ENCODE assay signal across 14 cellular contexts in genomic region chr7:138542183-138542582, GRCh38.
DNase-seq lines count a peak whose midpoint lies in the region; ATAC-seq and TF ChIP-seq lines count a peak whose summit lies in the region.
"Had no signal": no experiment of that assay in that cellular context is flagged by ENCODE, and none has a peak within 500 bp of the region (broad histone marks: within the 10 kb centered on the region; RNA-seq: fewer than 3 reads in every experiment).

No MANE protein-coding gene starts in this region.

- peak; percentile 76 for DNase-seq in GM12865 (ENCODE audit: low read depth)
- DNase-seq in HPDE6-E6E7 (ENCODE audit: extremely low spot score): no peak
- no peak for DNase-seq in NCI-H1694 (lab: John Stamatoyannopoulos, UW)
- no peak for DNase-seq in amniotic stem cell (lab: John Stamatoyannopoulos, UW)
- no peak for DNase-seq in NOMO-1 (lab: John Stamatoyannopoulos, UW; ENCODE audit: unreplicated experiment in 2 of 2)
- DNase-seq: activated CD4-positive, alpha-beta T cell treated with anti-CD3 and anti-CD28 coated beads, Interleukin-2, amount 50 U/mL, for 4 hours; NCI-H2081 treated with DMSO at 0.1 percent for 48 hours; nucleus accumbens; Right ventricle myocardium superior; stimulated activated CD4-positive, alpha-beta T cell treated with anti-CD3 and anti-CD28 coated beads, Interleukin-4, amount 100 ng/mL, for 1 hour; testis had no signal

- no peak overlapping the region for H3K4me3 ChIP-seq in GM12865 (ENCODE audit: low read depth, low read length)
- H3K4me3 ChIP-seq: testis had no signal

- ATAC-seq in GM19372 (IDR thresholded peaks at IDR 0.05; ENCODE audit: low read depth, unreplicated experiment) (peak; percentile 51), HG02678 (IDR thresholded peaks at IDR 0.05; ENCODE audit: unreplicated experiment) (peak; percentile 83), HG03460 (IDR thresholded peaks at IDR 0.05; ENCODE audit: unreplicated experiment) (peak; percentile 79)

- TF ChIP-seq CTCF in GM12865 (IDR thresholded peaks at IDR 0.05; ENCODE audit: insufficient read depth, low read depth, low read length, missing control alignments): no peak
